Comparison of ENCODE assay signal across 19 cellular contexts in genomic region chr1:92791487-92792058, GRCh38. TPM values are rescaled to one million over a fixed set of nuclear protein-coding genes. Genes with fewer than 3 reads are reported as not detected.
DNase-seq lines count a peak whose midpoint lies in the region; ATAC-seq, FAIRE-seq and TF ChIP-seq lines count a peak whose summit lies in the region.
"Had no signal": no experiment of that assay in that cellular context is flagged by ENCODE, and none has a peak within 500 bp of the region (broad histone marks: within the 10 kb centered on the region; RNA-seq: fewer than 3 reads in every experiment).

No MANE protein-coding gene starts in this region.

- peaks cover 0 to 9% (median 2%) of the 10 kb centered on the region in 4 experiments; a peak in 3 of 7 replicates for H3K4me1 ChIP-seq in H1 (replicated peaks in 1 of 4; ENCODE audit: control insufficient read depth in 3 of 4, insufficient read depth in 4 of 4, low read length in 3 of 4)

- H3K9me3 ChIP-seq in H1 (ENCODE audit: insufficient read depth in 2 of 2, low read depth in 1 of 2, low read length in 1 of 2) = no peaks in the 10 kb centered on the region

- no peak overlapping the region for H2BK5ac ChIP-seq in H1 (ENCODE audit: low read depth, low read length)

- H3K14ac ChIP-seq in H1 (ENCODE audit: insufficient read length) = no peak overlapping the region

- H3K79me2 ChIP-seq in H1 (ENCODE audit: control insufficient read depth in 1 of 2, insufficient read depth in 2 of 2, low read length in 2 of 2) = no peaks in the 10 kb centered on the region

- no peak overlapping the region for H3K23ac ChIP-seq in H1 (ENCODE audit: insufficient read length)

- peaks cover 42% of the 10 kb centered on the region for H3K27me3 Mint-ChIP-seq in activated CD8-positive, alpha-beta T cell treated with anti-CD3 and anti-CD28 coated beads for 36 hours

- WGBS in H1 (ENCODE audit: extremely low coverage in 1 of 2, insufficient coverage in 1 of 2, insufficient read length in 1 of 2, insufficient replicate concordance in 2 of 2, low coverage in 1 of 2, low lambda C conversion rate in 2 of 2, missing lambda C conversion rate in 1 of 2), 2 experiments = 44% methylated on average over 6 of the region's 6 CpGs; no CpG with 5 or more reads in 1 of the 2 experiments

- peak overlapping the region in 2 of 4 experiments; percentile 5 to 40; a peak in 1 of 8 replicates for H3K4me3 ChIP-seq in H1 (ENCODE audit: extremely low read depth in 1 of 4, insufficient read depth in 2 of 4, low read depth in 3 of 4, low read length in 4 of 4)
- H3K4me3 ChIP-seq: GM12878 had no signal

- H3K4me1 Mint-ChIP-seq in activated CD8-positive, alpha-beta T cell treated with anti-CD3 and anti-CD28 coated beads for 36 hours (ENCODE audit: low read depth) = peaks cover 2% of the 10 kb centered on the region

- H4K5ac ChIP-seq in H1 (ENCODE audit: insufficient read length, low read depth, low read length) = no peak overlapping the region

- no peaks in the 10 kb centered on the region for H4K20me1 ChIP-seq in H1 (replicated peaks in 1 of 2; ENCODE audit: control insufficient read depth in 1 of 2, insufficient read depth in 2 of 2, low read length in 2 of 2)

- H3K4me3 Mint-ChIP-seq in activated CD8-positive, alpha-beta T cell treated with anti-CD3 and anti-CD28 coated beads for 36 hours = no peak overlapping the region
- H3K4me3 Mint-ChIP-seq: activated CD4-positive, alpha-beta T cell treated with anti-CD3 and anti-CD28 coated beads for 36 hours; CD4-positive, CD25-positive, alpha-beta regulatory T cell; nephron progenitor cell; T-helper 2 cell treated with Interferon-gamma antibody and Interleukin-4, amounts not matched to agents 5 μg/mL and 100 μg/mL, for 36 hours had no signal

- no peak for FAIRE-seq in H1 (lab: Jason Lieb, UNC)
- FAIRE-seq: GM12878, urothelium cell line had no signal

- peaks cover 0 to 2% (median 0%) of the 10 kb centered on the region in 4 experiments; a peak in 1 of 7 replicates for H3K27me3 ChIP-seq in H1 (replicated peaks in 1 of 4; ENCODE audit: control insufficient read depth in 3 of 4, extremely low read depth in 1 of 4, insufficient read depth in 3 of 4, low read length in 3 of 4)

- no peak for TF ChIP-seq CTCF in H1 (IDR thresholded peaks at IDR 0.05; ENCODE audit: control extremely low read depth in 1 of 3, insufficient read depth in 1 of 3, low read depth in 1 of 3, low read length in 3 of 3)
- TF ChIP-seq CTCF in activated CD8-positive, alpha-beta T cell treated with anti-CD3 and anti-CD28 coated beads for 36 hours (IDR thresholded peaks at IDR 0.05) = no peak
- TF ChIP-seq CTCF in GM20000 (IDR thresholded peaks at IDR 0.05; ENCODE audit: extremely low read depth, missing control alignments) = no peak

- H3K9ac ChIP-seq in H1 (replicated peaks in 1 of 4; ENCODE audit: extremely low read depth in 1 of 4, low read depth in 3 of 4, low read length in 3 of 4) = no peak overlapping the region

- H3K18ac ChIP-seq in H1 (ENCODE audit: extremely low read depth, low read length) = no peak overlapping the region

- TF ChIP-seq POLR2A in H1 (IDR thresholded peaks at IDR 0.05; ENCODE audit: control extremely low read depth in 1 of 2, low read depth in 2 of 2, low read length in 2 of 2) = no peak

- POLR2A ChIA-PET in H1 (lab: Charles Lee; ENCODE audit: partially characterized antibody) = interaction anchor here (1.5 to 2.1 kb wide), 2 partner anchors 13 to 42 kb away, joined by 3 to 6 read pairs; no protein-coding TSS in a partner anchor
- POLR2A ChIA-PET in activated CD8-positive, alpha-beta T cell treated with anti-CD3 and anti-CD28 coated beads for 36 hours (lab: Charles Lee) = no interaction called here

- H3K79me1 ChIP-seq in H1 (ENCODE audit: low read depth, low read length) = no peaks in the 10 kb centered on the region

- no peak overlapping the region for H4K91ac ChIP-seq in H1 (replicated peaks; ENCODE audit: insufficient read length, low read length)

- H2BK20ac ChIP-seq in H1 (ENCODE audit: low read length) = no peak overlapping the region

- no peak overlapping the region for H2AK5ac ChIP-seq in H1 (ENCODE audit: low read depth, low read length)

- H3K36me3 ChIP-seq in H1 (ENCODE audit: control insufficient read depth in 2 of 4, insufficient read depth in 4 of 4, low read length in 3 of 4) = no peaks in the 10 kb centered on the region

- DNase-seq in Right ventricle myocardium superior (no peak), Right ventricle myocardium inferior (ENCODE audit: missing footprints) (no peak), NCI-H510A (lab: John Stamatoyannopoulos, UW) (peak; percentile 27), H1 (ENCODE audit: low read depth in 1 of 2, low spot score in 2 of 2) (no peak), midbrain (lab: John Stamatoyannopoulos, UW) (no peak), GM20000 (ENCODE audit: low spot score) (no peak), nucleus accumbens (lab: John Stamatoyannopoulos, UW) (no peak)
- no peak for DNase-seq in activated CD8-positive, alpha-beta T cell treated with anti-CD3 and anti-CD28 coated beads for 36 hours
- DNase-seq: activated CD4-positive, alpha-beta T cell treated with anti-CD3 and anti-CD28 coated beads for 36 hours; activated CD8-positive, alpha-beta memory T cell treated with anti-CD3 and anti-CD28 coated beads, Interleukin-2, amount 50 U/mL, for 48 hours; CD4-positive, CD25-positive, alpha-beta regulatory T cell; NCI-H1694 treated with DMSO at 0.1 percent for 48 hours; nephron progenitor cell; retina; SHP77 treated with DMSO at 0.1 percent for 48 hours had no signal

- no peak overlapping the region for H2BK120ac ChIP-seq in H1 (replicated peaks; ENCODE audit: low read depth, low read length)

- H3K9me3 Mint-ChIP-seq in activated CD8-positive, alpha-beta T cell treated with anti-CD3 and anti-CD28 coated beads for 36 hours = no peaks in the 10 kb centered on the region
- H3K9me3 Mint-ChIP-seq: T-helper 2 cell treated with Interferon-gamma antibody and Interleukin-4, amounts not matched to agents 5 μg/mL and 100 μg/mL, for 36 hours had no signal

- H2BK12ac ChIP-seq in H1 (ENCODE audit: low read depth, low read length) = no peak overlapping the region

- peaks cover 2% of the 10 kb centered on the region for H3K23me2 ChIP-seq in H1 (ENCODE audit: low read depth, low read length)

- peak; percentile 29 for ATAC-seq in Right ventricle myocardium superior (ENCODE audit: poor library complexity)
- ATAC-seq in Right ventricle myocardium inferior = no peak
- no peak for ATAC-seq in activated CD8-positive, alpha-beta T cell treated with anti-CD3 and anti-CD28 coated beads for 36 hours

- H4K8ac ChIP-seq in H1 (ENCODE audit: extremely low read depth, insufficient read depth, low read length) = no peak overlapping the region

- no peak overlapping the region for H3K56ac ChIP-seq in H1 (replicated peaks; ENCODE audit: insufficient read length, low read depth, low read length)

- no peaks in the 10 kb centered on the region for H3K36me3 Mint-ChIP-seq in activated CD8-positive, alpha-beta T cell treated with anti-CD3 and anti-CD28 coated beads for 36 hours (ENCODE audit: low read depth)
- H3K36me3 Mint-ChIP-seq: CD4-positive, CD25-positive, alpha-beta regulatory T cell had no signal

- no peak for TF ChIP-seq EP300 in H1 (IDR thresholded peaks at IDR 0.05; ENCODE audit: borderline replicate concordance in 1 of 2, low read depth in 2 of 2, low read length in 2 of 2)

- H3K4me2 ChIP-seq in H1 (ENCODE audit: insufficient read depth in 1 of 2, low read depth in 2 of 2, low read length in 2 of 2) = peak overlapping the region; percentile 46 to 55; a peak in 3 of 4 replicates

- no peak overlapping the region for H3K4ac ChIP-seq in H1 (replicated peaks; ENCODE audit: insufficient read length, low read depth, low read length)

- no peak overlapping the region for H2BK15ac ChIP-seq in H1 (ENCODE audit: low read length)

- CTCF ChIA-PET in H1 (lab: Charles Lee; ENCODE audit: partially characterized antibody) = interaction anchor here (0.7 to 3.7 kb wide), 5 partner anchors 15 to 43 kb away, joined by 3 to 13 read pairs (median 9); partner anchors contain the start of gene RPL5
- CTCF ChIA-PET in activated CD8-positive, alpha-beta T cell treated with anti-CD3 and anti-CD28 coated beads for 36 hours (lab: Charles Lee) = interaction anchor here (0.9 to 4.1 kb wide), 4 partner anchors 26 to 271 kb away, joined by 3 to 21 read pairs (median 10); no protein-coding TSS in a partner anchor

- H2AFZ ChIP-seq in H1 (ENCODE audit: low read length) = 0 out of 2 replicates have a peak overlapping the region, but pooled peaks have one; percentile 49

- intact Hi-C loops in Right ventricle myocardium superior (cut with DNase I) (no loop called here), Right ventricle myocardium inferior (cut with DNase I) (no loop called here)
- intact Hi-C loops in activated CD8-positive, alpha-beta T cell treated with anti-CD3 and anti-CD28 coated beads for 36 hours (cut with micrococcal nuclease) = no loop called here

- no peak overlapping the region for H3K27ac ChIP-seq in H1 (ENCODE audit: low read depth, low read length)
- H3K27ac ChIP-seq: epithelial cell of prostate had no signal

- H3K27ac Mint-ChIP-seq in activated CD8-positive, alpha-beta T cell treated with anti-CD3 and anti-CD28 coated beads for 36 hours = no peak overlapping the region
- H3K27ac Mint-ChIP-seq: activated CD4-positive, alpha-beta T cell treated with anti-CD3 and anti-CD28 coated beads for 36 hours; CD4-positive, CD25-positive, alpha-beta regulatory T cell; nephron progenitor cell; T-helper 2 cell treated with Interferon-gamma antibody and Interleukin-4, amounts not matched to agents 5 μg/mL and 100 μg/mL, for 36 hours had no signal

- TF ChIP-seq RAD21 in H1 (IDR thresholded peaks at IDR 0.05 in 1 of 2, conservative IDR thresholded peaks at IDR 0.05 in 1 of 2; ENCODE audit: low read depth in 2 of 2, low read length in 2 of 2) = no peak

RNA-seq across cellular contexts. Expression of gene EVI5, which starts 6.7 kb away (rescaled TPM):
- total RNA-seq in Right ventricle myocardium superior (18.9 TPM), Right ventricle myocardium inferior (20.0 TPM)
- total RNA-seq in H1 (2021; fragmentation: NEBNext Ultra II Directional; extraction: Animal tissue kit (Norgen Biotek cat#: 25700)) = 13.7 TPM in 2 replicates
- 1.1 and 1.7 TPM in 2 replicates for polyA plus RNA-seq in H1 (2011; rRNA removed)
- 3.0 TPM for polyA plus RNA-seq in H1 (2011; cell fraction: cytosol; rRNA removed)
- 6.4 TPM for polyA plus RNA-seq in H1 (2011; cell fraction: nucleus; rRNA removed)
- polyA plus RNA-seq in H1 (2012, experiment 1 of 2) = 2.0 to 4.4 TPM (median 2.8 TPM) in 4 replicates
- 0.07 TPM for polyA plus RNA-seq in H1 (2012, experiment 2 of 2)
- polyA plus RNA-seq in H1 (2013, experiment 1 of 2) = 4.4 TPM
- polyA plus RNA-seq in H1 (2013, experiment 2 of 2) = 4.7 TPM
- polyA minus RNA-seq in H1 (2011; rRNA and poly(A)+ RNA removed) = 3.6 and 4.5 TPM in 2 replicates
- polyA minus RNA-seq in H1 (2011; cell fraction: cytosol; rRNA and poly(A)+ RNA removed) = 6.9 TPM
- 19.8 TPM for polyA minus RNA-seq in H1 (2011; cell fraction: nucleus; rRNA and poly(A)+ RNA removed)
- 10 to 100 TPM; 25.7 to 27.9 TPM for total RNA-seq in activated CD8-positive, alpha-beta T cell treated with anti-CD3 and anti-CD28 coated beads for 36 hours

RNA-seq across cellular contexts. Expression of gene RPL5, which starts 40.3 kb away (rescaled TPM):
- total RNA-seq in Right ventricle myocardium superior (543 TPM), Right ventricle myocardium inferior (601 TPM)
- 1,464 and 1,506 TPM in 2 replicates for total RNA-seq in H1 (2021; fragmentation: NEBNext Ultra II Directional; extraction: Animal tissue kit (Norgen Biotek cat#: 25700))
- polyA plus RNA-seq in H1 (2011; rRNA removed) = 945 and 2,034 TPM in 2 replicates
- 2,075 TPM for polyA plus RNA-seq in H1 (2011; cell fraction: cytosol; rRNA removed)
- polyA plus RNA-seq in H1 (2011; cell fraction: nucleus; rRNA removed) = 1,548 TPM
- polyA plus RNA-seq in H1 (2012, experiment 1 of 2) = 2,228 to 3,798 TPM (median 2,465 TPM) in 4 replicates
- 744 TPM for polyA plus RNA-seq in H1 (2012, experiment 2 of 2)
- 5,108 TPM for polyA plus RNA-seq in H1 (2013, experiment 1 of 2)
- 4,994 TPM for polyA plus RNA-seq in H1 (2013, experiment 2 of 2)
- 1,367 and 1,617 TPM in 2 replicates for polyA minus RNA-seq in H1 (2011; rRNA and poly(A)+ RNA removed)
- polyA minus RNA-seq in H1 (2011; cell fraction: cytosol; rRNA and poly(A)+ RNA removed) = 467 TPM
- polyA minus RNA-seq in H1 (2011; cell fraction: nucleus; rRNA and poly(A)+ RNA removed) = 1,625 TPM
- total RNA-seq in activated CD8-positive, alpha-beta T cell treated with anti-CD3 and anti-CD28 coated beads for 36 hours = 1,000 to 10,000 TPM; 1,782 to 1,792 TPM
